In the genomic region with DNA sequence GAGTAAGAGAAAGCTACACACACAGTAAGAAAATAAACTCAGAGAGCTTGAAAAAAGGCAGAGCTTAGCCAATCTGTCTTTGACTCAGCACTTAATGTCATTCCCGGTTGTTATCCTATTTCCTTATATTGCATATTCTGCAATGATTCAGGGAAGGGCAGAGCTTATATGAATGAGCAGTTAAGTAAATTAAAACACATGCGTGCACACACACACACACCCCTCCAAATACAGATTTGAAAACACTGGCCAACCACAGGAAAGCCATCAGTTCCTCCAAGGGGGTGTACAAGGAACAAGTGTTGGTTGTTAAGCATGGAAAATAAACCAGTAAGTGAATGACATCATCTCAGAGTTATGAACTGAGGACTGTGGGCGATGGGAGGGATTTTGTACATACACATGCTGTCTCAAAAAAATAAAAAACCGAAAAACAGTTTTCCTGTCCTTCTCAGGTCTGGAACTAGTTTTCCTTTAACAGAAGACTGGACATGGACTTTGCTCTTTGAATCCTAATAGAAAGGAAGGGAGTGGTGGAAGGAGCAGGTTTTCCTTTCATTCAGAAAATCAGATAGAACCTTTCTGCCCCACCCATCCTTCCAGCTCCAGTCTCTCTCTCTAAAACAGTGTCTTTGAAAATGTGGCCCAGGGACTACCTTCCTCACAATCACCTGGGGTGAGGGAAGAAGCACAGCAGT, we compare ENCODE assay signal across 8 cellular contexts. TPM values are rescaled to one million over a fixed set of nuclear protein-coding genes. Genes with fewer than 3 reads are reported as not detected.
DNase-seq lines count a peak whose midpoint lies in the region; ATAC-seq, FAIRE-seq and TF ChIP-seq lines count a peak whose summit lies in the region.

No MANE protein-coding gene starts in this region.

- H3K27ac ChIP-seq in A549 (peak overlapping the region; percentile 56 to 84; a peak in 5 of 6 replicates), hepatocyte (peak overlapping the region; percentile 90)

- H3K4me2 ChIP-seq in A549, result peak overlapping the region; percentile 85
- peak overlapping the region; percentile 94 for H3K4me2 ChIP-seq in hepatocyte

- H3K4me1 ChIP-seq in A549 (peaks cover 11% of the 10 kb centered on the region; the same call in 1 of the 3 replicates), hepatocyte (ENCODE audit: insufficient read depth) (peaks cover 8% of the 10 kb centered on the region)

- no peaks in the 10 kb centered on the region for H3K27me3 ChIP-seq in hepatocyte

- peak overlapping the region; percentile 65 for H3K4me3 ChIP-seq in A549
- no peak overlapping the region for H3K4me3 ChIP-seq in hepatocyte

- H3K4me1 Mint-ChIP-seq in T-cell, result peaks cover 13 to 20% (median 16%) of the 10 kb centered on the region in 3 donors

- H3K36me3 Mint-ChIP-seq in T-cell, result no peaks in the 10 kb centered on the region

- intact Hi-C loops in Right ventricle myocardium inferior (cut with DNase I), result no loop called here

- peaks cover 9% of the 10 kb centered on the region for H3K79me2 ChIP-seq in hepatocyte

- H3K9me3 Mint-ChIP-seq in T-cell, result no peaks in the 10 kb centered on the region

- no peak overlapping the region for H2AFZ ChIP-seq in hepatocyte

- TF ChIP-seq CTCF in A549 (IDR thresholded peaks at IDR 0.05) (no peak), hepatocyte (IDR thresholded peaks at IDR 0.05; ENCODE audit: poor library complexity) (no peak)

- DNase-seq in A549 (ENCODE audit: low read depth in 1 of 2, low spot score in 1 of 2), result peak; percentile 55
- peak; percentile 78 for DNase-seq in H4 (ENCODE audit: low spot score)
- no peak for DNase-seq in T-cell
- peak; percentile 69 for DNase-seq in hepatocyte (ENCODE audit: low spot score)
- DNase-seq in GM12892 (ENCODE audit: insufficient read length), result no peak
- DNase-seq in OCI-M2 (lab: John Stamatoyannopoulos, UW; ENCODE audit: unreplicated experiment), result no peak
- DNase-seq in NCI-H345 treated with DMSO at 0.1 percent for 48 hours (lab: John Stamatoyannopoulos, UW; ENCODE audit: unreplicated experiment), result no peak
- DNase-seq in Right ventricle myocardium inferior (ENCODE audit: missing footprints), result no peak

- TF ChIP-seq POLR2A in A549 (IDR thresholded peaks at IDR 0.05; ENCODE audit: low read length), result no peak
- TF ChIP-seq POLR2A in GM12892 (IDR thresholded peaks at IDR 0.05; ENCODE audit: low read depth, low read length), result no peak

- no peak overlapping the region for H3K27ac Mint-ChIP-seq in T-cell

- no peaks in the 10 kb centered on the region for H3K9me3 ChIP-seq in A549
- H3K9me3 ChIP-seq in hepatocyte (ENCODE audit: low read depth), result no peaks in the 10 kb centered on the region

- ATAC-seq in A549 (peak; percentile 30 to 56; a peak in 4 of 6 replicates), T-cell (replicated peaks in 1 of 4) (no peak), Right ventricle myocardium inferior (no peak)

- no peak for TF ChIP-seq EP300 in A549 (IDR thresholded peaks at IDR 0.05)

- H4K20me1 ChIP-seq in hepatocyte (ENCODE audit: insufficient read depth, poor library complexity, severe bottlenecking), result no peaks in the 10 kb centered on the region

- CTCF ChIA-PET in A549 (lab: Yijun Ruan, JAX), result interaction anchor here (0.9 to 3.1 kb wide), 14 partner anchors 11 to 186 kb away, joined by 3 to 8 read pairs (median 4); no protein-coding TSS in a partner anchor
- CTCF ChIA-PET in T-cell (lab: Charles Lee), result interaction anchor here (0.6 to 0.8 kb wide), 2 partner anchors 81 to 186 kb away, joined by 3 to 7 read pairs; no protein-coding TSS in a partner anchor

- 5% methylated on average over 4 of the region's 4 CpGs for WGBS in A549 (ENCODE audit: missing lambda C conversion rate)
- 32% methylated on average over 4 of the region's 4 CpGs for WGBS in hepatocyte (ENCODE audit: low lambda C conversion rate, missing lambda C conversion rate)

- no peak for TF ChIP-seq RAD21 in A549 (conservative IDR thresholded peaks at IDR 0.05 in 1 of 2, IDR thresholded peaks at IDR 0.05 in 1 of 2)

- FAIRE-seq in A549 (lab: Jason Lieb, UNC), result no peak
- FAIRE-seq in GM12892 (lab: Jason Lieb, UNC), result no peak

- POLR2A ChIA-PET in A549 (lab: Yijun Ruan, JAX) (interaction anchor here (1.3 to 1.5 kb wide), 3 partner anchors 23 to 70 kb away, joined by 5 to 6 read pairs (median 6); a partner anchor contains a TSS), T-cell (lab: Charles Lee) (interaction anchor here (0.6 kb wide), 2 partner anchors 81 to 102 kb away, joined by 3 to 4 read pairs; no protein-coding TSS in a partner anchor)

- no peaks in the 10 kb centered on the region for H3K36me3 ChIP-seq in hepatocyte (replicated peaks; ENCODE audit: insufficient read depth, low read depth)

- peak overlapping the region in 2 of 3 donors; percentile 44 to 91 for H3K4me3 Mint-ChIP-seq in T-cell

- peaks cover 34 to 38% of the 10 kb centered on the region in 2 donors for H3K27me3 Mint-ChIP-seq in T-cell

- no peaks in the 10 kb centered on the region for H3K9me2 ChIP-seq in hepatocyte (replicated peaks; ENCODE audit: insufficient read depth)

TF ChIP-seq in A549, 52 proteins besides CTCF, POLR2A, EP300 and RAD21:
- TF ChIP-seq BHLHE40 (IDR thresholded peaks at IDR 0.05; ENCODE audit: low read depth, low read length) (no peak), FOSL2 (IDR thresholded peaks at IDR 0.05) (no peak), FOSL2 (CRISPR knock-in tag; IDR thresholded peaks at IDR 0.05) (no peak), MAFK (IDR thresholded peaks at IDR 0.05; ENCODE audit: partially characterized antibody) (peak; percentile 69)

RNA-seq across cellular contexts. Expression of a gene that starts 1.0 kb away (rescaled TPM):
- 15.4 and 15.6 TPM in 2 replicates for polyA plus RNA-seq in A549 (2011; rRNA removed)
- polyA plus RNA-seq in A549 (2012; cell fraction: cytosol; rRNA removed), result 14.9 and 16.0 TPM in 2 replicates
- 117 and 126 TPM in 2 replicates for polyA plus RNA-seq in A549 (2012; cell fraction: nucleus; rRNA removed)
- polyA plus RNA-seq in A549 (2017; fragmentation: RNase III; extraction: RNeasy Plus Mini Kit Qiagen cat#74134 plus additional on column Dnase treatment), result 16.0 to 17.0 TPM (median 17.0 TPM) in 3 replicates
- 25.3 and 28.1 TPM in 2 replicates for polyA minus RNA-seq in A549 (2011; rRNA and poly(A)+ RNA removed)
- total RNA-seq in H4 (2014; rRNA removed; shearing (Covaris generic)), result 9.2 and 12.7 TPM in 2 replicates
- total RNA-seq in T-cell, result under 1 TPM in 4 of 5 donors, not detected in 1; 0.13 to 0.19 (median 0.18) TPM
- 4.2 and 5.2 TPM in 2 replicates for total RNA-seq in hepatocyte
- 3.1 and 5.7 TPM in 2 replicates for polyA plus RNA-seq in hepatocyte
- polyA plus RNA-seq in GM12892 (2012; ENCODE audit: missing spikeins), result 4.8 TPM
- 1.2 TPM for total RNA-seq in Right ventricle myocardium inferior

RNA-seq across cellular contexts. Expression of a gene that starts 8.1 kb away (rescaled TPM):
- polyA plus RNA-seq in A549 (2011; rRNA removed) (not detected in 2 replicates), A549 (2017; fragmentation: RNase III; extraction: RNeasy Plus Mini Kit Qiagen cat#74134 plus additional on column Dnase treatment) (not detected in 3 replicates), hepatocyte (not detected in 2 replicates)
- polyA plus RNA-seq in A549 (2012; cell fraction: cytosol; rRNA removed), result not detected in 2 replicates
- polyA plus RNA-seq in A549 (2012; cell fraction: nucleus; rRNA removed), result not detected in 2 replicates
- not detected in 2 replicates for polyA minus RNA-seq in A549 (2011; rRNA and poly(A)+ RNA removed)
- not detected in 2 replicates for total RNA-seq in H4 (2014; rRNA removed; shearing (Covaris generic))
- total RNA-seq in T-cell (10 to 100 TPM in 4 of 5 donors, 1 to 10 TPM in 1; 9.9 to 43.6 (median 16.4) TPM), hepatocyte (not detected in 2 replicates), Right ventricle myocardium inferior (not detected)
- polyA plus RNA-seq in GM12892 (2012; ENCODE audit: missing spikeins), result 0.68 TPM

RNA-seq across cellular contexts. Expression of a gene that starts 20.2 kb away (rescaled TPM):
- polyA plus RNA-seq in A549 (2011; rRNA removed), result 81.4 and 109 TPM in 2 replicates
- 179 and 191 TPM in 2 replicates for polyA plus RNA-seq in A549 (2012; cell fraction: cytosol; rRNA removed)
- polyA plus RNA-seq in A549 (2012; cell fraction: nucleus; rRNA removed), result 129 and 136 TPM in 2 replicates
- 108 to 119 TPM (median 116 TPM) in 3 replicates for polyA plus RNA-seq in A549 (2017; fragmentation: RNase III; extraction: RNeasy Plus Mini Kit Qiagen cat#74134 plus additional on column Dnase treatment)
- polyA minus RNA-seq in A549 (2011; rRNA and poly(A)+ RNA removed), result 115 and 124 TPM in 2 replicates
- total RNA-seq in H4 (2014; rRNA removed; shearing (Covaris generic)), result 212 and 242 TPM in 2 replicates
- 10 to 100 TPM; 32.4 to 47.7 (median 41.7) TPM for total RNA-seq in T-cell
- total RNA-seq in hepatocyte, result 94.2 and 117 TPM in 2 replicates
- 198 and 218 TPM in 2 replicates for polyA plus RNA-seq in hepatocyte
- 57.6 TPM for polyA plus RNA-seq in GM12892 (2012; ENCODE audit: missing spikeins)
- total RNA-seq in Right ventricle myocardium inferior, result 116 TPM

RNA-seq across cellular contexts. Expression of a gene that starts 29.9 kb away (rescaled TPM):
- polyA plus RNA-seq in A549 (2011; rRNA removed) (68.1 and 76.1 TPM in 2 replicates), A549 (2017; fragmentation: RNase III; extraction: RNeasy Plus Mini Kit Qiagen cat#74134 plus additional on column Dnase treatment) (85.2 to 94.7 TPM (median 85.3 TPM) in 3 replicates), hepatocyte (28.3 and 28.6 TPM in 2 replicates)
- polyA plus RNA-seq in A549 (2012; cell fraction: cytosol; rRNA removed), result 40.7 and 41.4 TPM in 2 replicates
- 23.6 and 28.2 TPM in 2 replicates for polyA plus RNA-seq in A549 (2012; cell fraction: nucleus; rRNA removed)
- 64.1 and 79.6 TPM in 2 replicates for polyA minus RNA-seq in A549 (2011; rRNA and poly(A)+ RNA removed)
- total RNA-seq in H4 (2014; rRNA removed; shearing (Covaris generic)), result 31.8 and 49.3 TPM in 2 replicates
- total RNA-seq in T-cell (10 to 100 TPM; 34.3 to 41.6 (median 40.6) TPM), hepatocyte (5.6 and 17.4 TPM in 2 replicates), Right ventricle myocardium inferior (14.6 TPM)
- polyA plus RNA-seq in GM12892 (2012; ENCODE audit: missing spikeins), result 42.9 TPM

RNA-seq across cellular contexts. Expression of a gene that starts 47.8 kb away (rescaled TPM):
- 0.11 and 0.23 TPM in 2 replicates for polyA plus RNA-seq in A549 (2011; rRNA removed)
- polyA plus RNA-seq in A549 (2012; cell fraction: cytosol; rRNA removed), result 0.08 and 0.09 TPM in 2 replicates
- polyA plus RNA-seq in A549 (2012; cell fraction: nucleus; rRNA removed), result 1.4 and 1.8 TPM in 2 replicates
- 0.10 to 0.16 TPM (median 0.13 TPM) in 3 replicates for polyA plus RNA-seq in A549 (2017; fragmentation: RNase III; extraction: RNeasy Plus Mini Kit Qiagen cat#74134 plus additional on column Dnase treatment)
- not detected in 2 replicates for polyA minus RNA-seq in A549 (2011; rRNA and poly(A)+ RNA removed)
- not detected in 2 replicates for total RNA-seq in H4 (2014; rRNA removed; shearing (Covaris generic))
- total RNA-seq in T-cell, result under 1 TPM in 1 of 5 donors, not detected in 4; 0.33 TPM
- not detected in 2 replicates for total RNA-seq in hepatocyte
- polyA plus RNA-seq in hepatocyte, result not detected in 2 replicates
- not detected for polyA plus RNA-seq in GM12892 (2012; ENCODE audit: missing spikeins)
- total RNA-seq in Right ventricle myocardium inferior, result 1.4 TPM

Comparison
In these comparisons a context has a peak if more than half of its experiments do, and no peak if none do; other contexts are left out.
1. ATAC-seq: peak in A549 (2 of 2); none in T-cell (0 of 4) and Right ventricle myocardium inferior (single experiment).
2. DNase-seq: peak in A549 (2 of 2), H4 (single experiment) and hepatocyte (single experiment); none in T-cell (0 of 34), GM12892 (single experiment), OCI-M2 (single experiment), NCI-H345 treated with DMSO at 0.1 percent for 48 hours (single experiment) and Right ventricle myocardium inferior (single experiment).
3. RNA of a gene that starts 8.1 kb away (total RNA-seq): 9.9 to 43.6 TPM in T-cell; not detected in H4, not detected in hepatocyte and not detected in Right ventricle myocardium inferior (single experiment); every median in the first group is over 10 times any median in the second.